ENCODE assay signal across 9 cellular contexts in genomic region chr1:205325334-205325884, GRCh38. TPM values are rescaled to one million over a fixed set of nuclear protein-coding genes. Genes with fewer than 3 reads are reported as not detected.
DNase-seq lines count a peak whose midpoint lies in the region; ATAC-seq and TF ChIP-seq lines count a peak whose summit lies in the region.
"Had no signal": no experiment of that assay in that cellular context is flagged by ENCODE, and none has a peak within 500 bp of the region (broad histone marks: within the 10 kb centered on the region; RNA-seq: fewer than 3 reads in every experiment).

No MANE protein-coding gene starts in this region.

- H3K27me3 Mint-ChIP-seq in naive thymus-derived CD4-positive, alpha-beta T cell: peaks cover 0 to 41% (median 0%) of the 10 kb centered on the region in 5 donors

- peak overlapping the region in 6 of 10 donors; percentile 2 to 58 (median 32) for H3K4me3 Mint-ChIP-seq in naive thymus-derived CD4-positive, alpha-beta T cell

- peak; percentile 31 for ATAC-seq in naive thymus-derived CD4-positive, alpha-beta T cell
- no peak for ATAC-seq in GM21529 (IDR thresholded peaks at IDR 0.05; ENCODE audit: unreplicated experiment)

- TF ChIP-seq CTCF in esophagus squamous epithelium (IDR thresholded peaks at IDR 0.05) (peak; percentile 62 to 86 (median 72)), vagina (IDR thresholded peaks at IDR 0.05) (peak; percentile 68 to 80 (median 72))

- no peaks in the 10 kb centered on the region for H3K9me3 Mint-ChIP-seq in naive thymus-derived CD4-positive, alpha-beta T cell

- H3K4me1 ChIP-seq in esophagus squamous epithelium: peaks cover 0 to 24% (median 3%) of the 10 kb centered on the region in 3 donors
- peaks cover 12 to 20% of the 10 kb centered on the region in 2 donors for H3K4me1 ChIP-seq in naive thymus-derived CD4-positive, alpha-beta T cell (ENCODE audit: control insufficient read depth in 2 of 2, insufficient read depth in 2 of 2, low read length in 2 of 2)
- H3K4me1 ChIP-seq in vagina: peaks cover 7% of the 10 kb centered on the region

- H3K36me3 Mint-ChIP-seq in naive thymus-derived CD4-positive, alpha-beta T cell: peaks cover 2 to 10% (median 6%) of the 10 kb centered on the region in 5 donors

- H3K9me3 ChIP-seq in esophagus squamous epithelium: no peaks in the 10 kb centered on the region
- H3K9me3 ChIP-seq in naive thymus-derived CD4-positive, alpha-beta T cell (ENCODE audit: control insufficient read depth in 2 of 3, low read length in 3 of 3): no peaks in the 10 kb centered on the region
- no peaks in the 10 kb centered on the region for H3K9me3 ChIP-seq in vagina

- H3K27me3 ChIP-seq in esophagus squamous epithelium (peaks cover 0 to 33% (median 0%) of the 10 kb centered on the region in 4 donors), vagina (no peaks in the 10 kb centered on the region)
- H3K27me3 ChIP-seq in naive thymus-derived CD4-positive, alpha-beta T cell (ENCODE audit: control insufficient read depth in 2 of 2, insufficient read depth in 2 of 2, low read length in 2 of 2): no peaks in the 10 kb centered on the region

- H3K4me3 ChIP-seq in esophagus squamous epithelium: no peak overlapping the region
- H3K4me3 ChIP-seq in naive thymus-derived CD4-positive, alpha-beta T cell (ENCODE audit: low read length): no peak overlapping the region
- H3K4me3 ChIP-seq in vagina: no peak overlapping the region

- POLR2A ChIA-PET in naive thymus-derived CD4-positive, alpha-beta T cell (lab: Charles Lee): interaction anchor here (0.9 to 28.6 kb wide), 7 partner anchors 11 to 780 kb away, joined by 3 to 1119 read pairs (median 5); no protein-coding TSS in a partner anchor

- peaks cover 16 to 35% (median 30%) of the 10 kb centered on the region in 7 donors for H3K4me1 Mint-ChIP-seq in naive thymus-derived CD4-positive, alpha-beta T cell

- TF ChIP-seq POLR2A in esophagus squamous epithelium (IDR thresholded peaks at IDR 0.05) (no peak), vagina (IDR thresholded peaks at IDR 0.05) (no peak)

- no peaks in the 10 kb centered on the region for H3K36me3 ChIP-seq in esophagus squamous epithelium
- H3K36me3 ChIP-seq in naive thymus-derived CD4-positive, alpha-beta T cell (ENCODE audit: control insufficient read depth in 2 of 3, insufficient read depth in 3 of 3, low read length in 3 of 3): peaks cover 0 to 11% (median 0%) of the 10 kb centered on the region in 3 experiments
- no peaks in the 10 kb centered on the region for H3K36me3 ChIP-seq in vagina

- peak; percentile 82 for DNase-seq in D341Med (ENCODE audit: low spot score)
- DNase-seq in HT-29 (ENCODE audit: low spot score): peak; percentile 82
- peak; percentile 64 to 65 for DNase-seq in NOMO-1 (lab: John Stamatoyannopoulos, UW; ENCODE audit: unreplicated experiment in 2 of 2)
- DNase-seq in activated T-cell treated with anti-CD3 and anti-CD28 coated beads for 1 hour (ENCODE audit: low read depth): peak; percentile 39
- no peak for DNase-seq in esophagus squamous epithelium (lab: John Stamatoyannopoulos, UW)
- peak in 8 of 9 donors; percentile 35 to 70 (median 50) for DNase-seq in naive thymus-derived CD4-positive, alpha-beta T cell
- no peak for DNase-seq in vagina (ENCODE audit: extremely low spot score in 2 of 2)

- H3K27ac Mint-ChIP-seq in naive thymus-derived CD4-positive, alpha-beta T cell: peak overlapping the region in 6 of 9 donors; percentile 1 to 85 (median 47)

- 38 to 39% methylated on average over 5 of the region's 6 CpGs for WGBS in esophagus squamous epithelium, 2 donors

- CTCF ChIA-PET in naive thymus-derived CD4-positive, alpha-beta T cell (lab: Charles Lee): interaction anchor here (0.7 to 21.8 kb wide), 19 partner anchors 8 to 459 kb away, joined by 3 to 955 read pairs (median 7); partner anchors contain the start of gene TMCC2

- intact Hi-C loops in esophagus squamous epithelium (cut with DNase I): loop anchor here (2.0 kb wide), 1 partner anchor 53 kb away; no protein-coding TSS in a partner anchor
- intact Hi-C loops in naive thymus-derived CD4-positive, alpha-beta T cell (cut with micrococcal nuclease): loop anchor here (1.0 kb wide), 1 partner anchor 52 kb away; no protein-coding TSS in a partner anchor
- intact Hi-C loops in vagina (cut with DNase I): loop anchor here (5.0 kb wide), 1 partner anchor 53 kb away; no protein-coding TSS in a partner anchor

- H3K27ac ChIP-seq in esophagus squamous epithelium: no peak overlapping the region
- no peak overlapping the region for H3K27ac ChIP-seq in naive thymus-derived CD4-positive, alpha-beta T cell (ENCODE audit: low read depth, low read length)
- no peak overlapping the region for H3K27ac ChIP-seq in vagina

RNA-seq across cellular contexts. Expression of gene NUAK2, which starts 3.9 kb away (rescaled TPM):
- 2.4 and 3.9 TPM in 2 replicates for total RNA-seq in HT-29 (2014; rRNA removed; shearing (Covaris generic))
- total RNA-seq in esophagus squamous epithelium (10 to 100 TPM; 15.8 to 32.0 (median 21.4) TPM), vagina (49.6 TPM)
- 10 to 100 TPM in 4 of 5 experiments, 1 to 10 TPM in 1; 9.1 to 57.8 (median 23.0) TPM for total RNA-seq in naive thymus-derived CD4-positive, alpha-beta T cell
- polyA plus RNA-seq in naive thymus-derived CD4-positive, alpha-beta T cell: 10 to 100 TPM; 40.7 to 85.5 TPM

RNA-seq across cellular contexts. Expression of gene KLHDC8A, which starts 31.3 kb away (rescaled TPM):
- not detected in 2 replicates for total RNA-seq in HT-29 (2014; rRNA removed; shearing (Covaris generic))
- total RNA-seq in esophagus squamous epithelium (1 to 10 TPM in 3 of 4 donors, under 1 TPM in 1; 0.97 to 4.4 (median 2.1) TPM), vagina (not detected)
- not detected for total RNA-seq in naive thymus-derived CD4-positive, alpha-beta T cell
- polyA plus RNA-seq in naive thymus-derived CD4-positive, alpha-beta T cell: not detected
- total RNA-seq: activated CD8-positive, alpha-beta memory T cell treated with anti-CD3 and anti-CD28 coated beads for 36 hours had no signal

Comparison
In these comparisons a context has a peak if more than half of its experiments do, and no peak if none do; other contexts are left out.
1. DNase-seq: peak in D341Med (single experiment), HT-29 (single experiment), NOMO-1 (2 of 2), activated T-cell treated with anti-CD3 and anti-CD28 coated beads for 1 hour (single experiment) and naive thymus-derived CD4-positive, alpha-beta T cell (8 of 9); none in esophagus squamous epithelium (single experiment) and vagina (0 of 2).